In the genomic region with DNA sequence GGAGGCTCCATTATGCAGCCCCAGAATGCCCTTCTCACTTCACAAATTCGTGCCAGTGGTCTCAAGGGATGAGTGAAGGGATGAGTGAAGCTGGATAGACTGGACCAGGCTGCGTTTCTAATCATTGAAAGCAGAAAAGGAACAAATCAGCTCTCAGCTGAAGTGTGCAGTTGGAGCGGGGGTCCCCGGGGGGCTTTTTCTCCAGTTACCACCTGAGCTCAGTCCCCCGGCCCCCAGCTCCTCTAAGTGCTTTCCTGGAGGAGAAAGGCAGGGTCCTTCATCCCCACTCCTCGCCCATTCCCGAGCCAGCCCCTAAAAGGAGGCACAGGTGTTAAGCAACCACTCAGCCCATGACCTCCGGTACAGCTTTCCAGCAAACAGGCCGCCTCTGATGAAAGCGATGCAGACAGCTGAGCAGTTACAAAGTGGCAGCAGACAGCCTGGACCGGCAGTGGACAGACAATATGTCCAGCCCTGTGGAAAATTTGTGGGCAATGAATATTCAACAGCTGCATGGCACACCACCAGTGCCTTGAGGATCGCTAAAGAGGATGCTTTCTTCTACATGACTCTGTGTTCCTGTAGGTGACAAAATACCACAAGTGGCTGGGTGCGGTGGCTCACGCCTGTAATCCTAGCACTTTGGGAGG, we compare ENCODE assay signal across 15 cellular contexts.
"Had no signal": no experiment of that assay in that cellular context is flagged by ENCODE, and none has a peak within 500 bp of the region (broad histone marks: within the 10 kb centered on the region; RNA-seq: fewer than 3 reads in every experiment).

No MANE protein-coding gene starts in this region.

- H3K4me3 ChIP-seq: right atrium auricular region, smooth muscle cell, suprapubic skin had no signal

- H3K4me1 ChIP-seq: right atrium auricular region, suprapubic skin had no signal

- H3K27me3 Mint-ChIP-seq: activated naive CD8-positive, alpha-beta T cell treated with anti-CD3 and anti-CD28 coated beads for 36 hours; stimulated activated naive CD8-positive, alpha-beta T cell treated with anti-CD3 and anti-CD28 coated beads, Interleukin-15, Interleukin-2, amounts not matched to agents 100 ng/mL and 50 ng/mL, for 24 hours had no signal

- H3K27me3 ChIP-seq: right atrium auricular region, suprapubic skin had no signal

- H3K4me3 Mint-ChIP-seq: activated naive CD8-positive, alpha-beta T cell treated with anti-CD3 and anti-CD28 coated beads for 36 hours; stimulated activated naive CD8-positive, alpha-beta T cell treated with anti-CD3 and anti-CD28 coated beads, Interleukin-15, Interleukin-2, amounts not matched to agents 100 ng/mL and 50 ng/mL, for 24 hours had no signal

- H3K36me3 ChIP-seq: right atrium auricular region, suprapubic skin had no signal

- DNase-seq: activated CD4-positive, CD25-positive, alpha-beta regulatory T cell; activated naive CD8-positive, alpha-beta T cell treated with anti-CD3 and anti-CD28 coated beads for 36 hours; activated T-cell treated with anti-CD3 and anti-CD28 coated beads, Interleukin-2, amount 50 U/mL, for 48 hours; anterior cingulate cortex; cerebellar nuclear complex; effector CD8-positive, alpha-beta T cell; foreskin melanocyte; posterior cingulate gyrus; stimulated activated CD4-positive, alpha-beta T cell treated with anti-CD3 and anti-CD28 coated beads, Interleukin-4, amount 100 ng/mL, for 4 hours; stimulated activated CD8-positive, alpha-beta memory T cell treated with anti-CD3 and anti-CD28 coated beads, Interleukin-4, amount 100 ng/mL, for 48 hours had no signal

- H3K4me2 ChIP-seq: smooth muscle cell had no signal

- H3K9me3 Mint-ChIP-seq: activated naive CD8-positive, alpha-beta T cell treated with anti-CD3 and anti-CD28 coated beads for 36 hours; stimulated activated naive CD8-positive, alpha-beta T cell treated with anti-CD3 and anti-CD28 coated beads, Interleukin-15, Interleukin-2, amounts not matched to agents 100 ng/mL and 50 ng/mL, for 24 hours had no signal

- H3K27ac Mint-ChIP-seq: activated naive CD8-positive, alpha-beta T cell treated with anti-CD3 and anti-CD28 coated beads for 36 hours; stimulated activated naive CD8-positive, alpha-beta T cell treated with anti-CD3 and anti-CD28 coated beads, Interleukin-15, Interleukin-2, amounts not matched to agents 100 ng/mL and 50 ng/mL, for 24 hours had no signal

- H3K9me3 ChIP-seq: right atrium auricular region, suprapubic skin had no signal

- H3K27ac ChIP-seq: epithelial cell of prostate, right atrium auricular region, suprapubic skin had no signal

- H3K36me3 Mint-ChIP-seq: activated naive CD8-positive, alpha-beta T cell treated with anti-CD3 and anti-CD28 coated beads for 36 hours had no signal
